ENCODE assay signal across 38 cellular contexts in the genomic region with DNA sequence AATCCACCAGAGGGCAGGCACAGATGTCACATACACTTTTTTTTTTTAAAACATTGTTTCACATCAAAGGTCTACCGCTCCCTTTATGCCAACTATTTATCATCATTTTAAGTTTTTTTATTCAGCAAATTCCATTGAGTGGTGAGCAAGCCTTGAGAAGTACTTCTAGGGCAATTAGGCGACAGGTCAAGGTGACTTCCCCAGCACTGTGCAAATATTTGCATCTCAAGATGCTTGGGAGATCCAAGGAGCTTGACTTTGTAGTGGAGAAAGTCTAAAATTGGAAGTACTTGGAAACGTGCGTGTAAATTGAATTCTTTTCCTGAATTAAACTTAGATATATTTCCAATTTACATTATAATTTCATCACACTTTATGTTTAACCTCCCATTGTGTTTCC.
"Had no signal": no experiment of that assay in that cellular context is flagged by ENCODE, and none has a peak within 500 bp of the region (broad histone marks: within the 10 kb centered on the region; RNA-seq: fewer than 3 reads in every experiment).

No MANE protein-coding gene starts in this region.

- DNase-seq: activated effector memory CD4-positive, alpha-beta T cell treated with anti-CD3 and anti-CD28 coated beads, Interleukin-2, amount 50 U/mL, for 16 hours; activated effector memory CD4-positive, alpha-beta T cell treated with Interleukin-2 at 50 U/mL for 16 hours; activated gamma-delta T cell; activated gamma-delta T cell treated with Interleukin-2 at 50 U/mL for 16 hours; activated naive CD4-positive, alpha-beta T cell; activated naive CD4-positive, alpha-beta T cell treated with anti-CD3 and anti-CD28 coated beads for 36 hours; activated naive CD4-positive, alpha-beta T cell treated with anti-CD3 and anti-CD28 coated beads, Interleukin-2, amount 10 ng/mL, durations not matched to agents 7 days and 5 days; activated naive CD4-positive, alpha-beta T cell treated with anti-CD3 and anti-CD28 coated beads, Interleukin-2, amount 50 U/mL, for 16 hours; activated naive CD4-positive, alpha-beta T cell treated with Interleukin-2 at 50 U/mL for 16 hours; activated naive CD8-positive, alpha-beta T cell treated with anti-CD3 and anti-CD28 coated beads for 36 hours; activated naive CD8-positive, alpha-beta T cell treated with anti-CD3 and anti-CD28 coated beads, Interleukin-2, amount 10 ng/mL, durations not matched to agents 7 days and 5 days; activated naive CD8-positive, alpha-beta T cell treated with anti-CD3 and anti-CD28 coated beads, Interleukin-2, amount 50 U/mL, for 24 hours; activated T-cell treated with anti-CD3 and anti-CD28 coated beads, Interleukin-2, amount 50 U/mL, for 1 hour; activated T-cell treated with anti-CD3 and anti-CD28 coated beads, Interleukin-2, amount 50 U/mL, for 24 hours; activated T-cell treated with anti-CD3 and anti-CD28 coated beads, Interleukin-2, amount 50 U/mL, for 4 hours; activated T-cell treated with anti-CD3 and anti-CD28 coated beads, Interleukin-2, amount 50 U/mL, for 48 hours; activated T-cell treated with anti-CD3 and anti-CD28 coated beads, Interleukin-2, amount 50 U/mL, for 72 hours; adrenal gland; amniotic stem cell; amygdala; anterior cingulate cortex; aorta; body of pancreas; brain microvascular endothelial cell; caudate nucleus; central memory CD4-positive, alpha-beta T cell; cerebellar nuclear complex had no signal

- ATAC-seq: activated naive CD4-positive, alpha-beta T cell treated with anti-CD3 and anti-CD28 coated beads, Interleukin-2, amount 50 U/mL, for 72 hours; activated naive CD8-positive, alpha-beta T cell treated with anti-CD3 and anti-CD28 coated beads, Interleukin-2, amount 50 U/mL, for 24 hours; activated T-cell treated with anti-CD3 and anti-CD28 coated beads, Interleukin-2, amount 50 U/mL, for 4 hours; activated T-cell treated with anti-CD3 and anti-CD28 coated beads, Interleukin-2, amount 50 U/mL, for 72 hours; activated T-helper 17 cell treated with anti-CD3 and anti-CD28 coated beads, Interleukin-2, amount 50 U/mL, for 72 hours; body of pancreas had no signal

- H3K27ac Mint-ChIP-seq: activated naive CD4-positive, alpha-beta T cell treated with anti-CD3 and anti-CD28 coated beads for 36 hours; activated naive CD4-positive, alpha-beta T cell treated with anti-CD3 and anti-CD28 coated beads, Interleukin-2, amount 10 ng/mL, durations not matched to agents 7 days and 5 days; activated naive CD4-positive, alpha-beta T cell treated with anti-CD3 and anti-CD28 coated beads, Interleukin-2, amount 50 U/mL, for 24 hours; activated naive CD4-positive, alpha-beta T cell treated with anti-CD3 and anti-CD28 coated beads, Interleukin-2, amount 50 U/mL, for 72 hours; activated naive CD8-positive, alpha-beta T cell; activated naive CD8-positive, alpha-beta T cell treated with anti-CD3 and anti-CD28 coated beads for 36 hours; activated naive CD8-positive, alpha-beta T cell treated with anti-CD3 and anti-CD28 coated beads, Interleukin-2, amount 10 ng/mL, durations not matched to agents 7 days and 5 days; activated naive CD8-positive, alpha-beta T cell treated with anti-CD3 and anti-CD28 coated beads, Interleukin-2, amount 50 U/mL, for 24 hours; activated T-cell treated with anti-CD3 and anti-CD28 coated beads, Interleukin-2, amount 50 U/mL, for 24 hours; activated T-cell treated with anti-CD3 and anti-CD28 coated beads, Interleukin-2, amount 50 U/mL, for 72 hours; activated T-helper 1 cell treated with anti-CD3 and anti-CD28 coated beads, Interleukin-12 subunit alpha, Interleukin-12 subunit beta, Interleukin-2, Interleukin-4 antibody, amounts not matched to agents 30 ng/mL and 10 ng/mL and 1 ng/mL, durations not matched to agents 14 hours and 24 hours and 36 hours; activated T-helper 17 cell treated with anti-CD3 and anti-CD28 coated beads, Interleukin-2, amount 50 U/mL, for 72 hours; activated T-helper 2 cell treated with anti-CD3 and anti-CD28 coated beads, Interferon-gamma antibody, Interleukin-2, Interleukin-4, amounts not matched to agents 10 μg/mL and 5 μg/mL and 100 μg/mL, durations not matched to agents 14 hours and 24 hours and 36 hours had no signal

- H3K9me3 ChIP-seq: adrenal gland, ascending aorta, body of pancreas, breast epithelium had no signal

- H3K9me3 Mint-ChIP-seq: activated naive CD4-positive, alpha-beta T cell treated with anti-CD3 and anti-CD28 coated beads, Interleukin-2, amount 10 ng/mL, durations not matched to agents 7 days and 5 days; activated naive CD4-positive, alpha-beta T cell treated with anti-CD3 and anti-CD28 coated beads, Interleukin-2, amount 50 U/mL, for 24 hours; activated naive CD8-positive, alpha-beta T cell treated with anti-CD3 and anti-CD28 coated beads for 36 hours; activated naive CD8-positive, alpha-beta T cell treated with anti-CD3 and anti-CD28 coated beads, Interleukin-2, amount 10 ng/mL, durations not matched to agents 7 days and 5 days; activated naive CD8-positive, alpha-beta T cell treated with anti-CD3 and anti-CD28 coated beads, Interleukin-2, amount 50 U/mL, for 24 hours; activated T-cell treated with anti-CD3 and anti-CD28 coated beads, Interleukin-2, amount 50 U/mL, for 72 hours; activated T-helper 1 cell treated with anti-CD3 and anti-CD28 coated beads, Interleukin-12 subunit alpha, Interleukin-12 subunit beta, Interleukin-2, Interleukin-4 antibody, amounts not matched to agents 30 ng/mL and 10 ng/mL and 1 ng/mL, durations not matched to agents 14 hours and 24 hours and 36 hours; activated T-helper 2 cell treated with anti-CD3 and anti-CD28 coated beads, Interferon-gamma antibody, Interleukin-2, Interleukin-4, amounts not matched to agents 10 μg/mL and 5 μg/mL and 100 μg/mL, durations not matched to agents 14 hours and 24 hours and 36 hours; central memory CD8-positive, alpha-beta T cell had no signal

- H3K4me1 ChIP-seq: body of pancreas, breast epithelium had no signal

- H3K4me3 Mint-ChIP-seq: activated naive CD4-positive, alpha-beta T cell treated with anti-CD3 and anti-CD28 coated beads for 36 hours; activated naive CD4-positive, alpha-beta T cell treated with anti-CD3 and anti-CD28 coated beads, Interleukin-2, amount 10 ng/mL, durations not matched to agents 7 days and 5 days; activated naive CD4-positive, alpha-beta T cell treated with anti-CD3 and anti-CD28 coated beads, Interleukin-2, amount 50 U/mL, for 24 hours; activated naive CD8-positive, alpha-beta T cell; activated naive CD8-positive, alpha-beta T cell treated with anti-CD3 and anti-CD28 coated beads for 36 hours; activated naive CD8-positive, alpha-beta T cell treated with anti-CD3 and anti-CD28 coated beads, Interleukin-2, amount 10 ng/mL, durations not matched to agents 7 days and 5 days; activated naive CD8-positive, alpha-beta T cell treated with anti-CD3 and anti-CD28 coated beads, Interleukin-2, amount 50 U/mL, for 24 hours; activated T-cell treated with anti-CD3 and anti-CD28 coated beads, Interleukin-2, amount 50 U/mL, for 24 hours; activated T-cell treated with anti-CD3 and anti-CD28 coated beads, Interleukin-2, amount 50 U/mL, for 4 hours; activated T-cell treated with anti-CD3 and anti-CD28 coated beads, Interleukin-2, amount 50 U/mL, for 72 hours; activated T-helper 1 cell treated with anti-CD3 and anti-CD28 coated beads, Interleukin-12 subunit alpha, Interleukin-12 subunit beta, Interleukin-2, Interleukin-4 antibody, amounts not matched to agents 30 ng/mL and 10 ng/mL and 1 ng/mL, durations not matched to agents 14 hours and 24 hours and 36 hours; activated T-helper 17 cell treated with anti-CD3 and anti-CD28 coated beads, Interleukin-2, amount 50 U/mL, for 72 hours; brain; central memory CD8-positive, alpha-beta T cell had no signal

- H3K27ac ChIP-seq: adrenal gland, ascending aorta, body of pancreas, brain microvascular endothelial cell, breast epithelium, cardiac muscle cell had no signal

- H3K36me3 Mint-ChIP-seq: activated naive CD4-positive, alpha-beta T cell treated with anti-CD3 and anti-CD28 coated beads, Interleukin-2, amount 10 ng/mL, durations not matched to agents 7 days and 5 days; activated naive CD4-positive, alpha-beta T cell treated with anti-CD3 and anti-CD28 coated beads, Interleukin-2, amount 50 U/mL, for 24 hours; activated naive CD8-positive, alpha-beta T cell; activated naive CD8-positive, alpha-beta T cell treated with anti-CD3 and anti-CD28 coated beads for 36 hours; activated naive CD8-positive, alpha-beta T cell treated with anti-CD3 and anti-CD28 coated beads, Interleukin-2, amount 10 ng/mL, durations not matched to agents 7 days and 5 days; brain had no signal

- H3K4me1 Mint-ChIP-seq: activated naive CD4-positive, alpha-beta T cell treated with anti-CD3 and anti-CD28 coated beads, Interleukin-2, amount 10 ng/mL, durations not matched to agents 7 days and 5 days; activated naive CD4-positive, alpha-beta T cell treated with anti-CD3 and anti-CD28 coated beads, Interleukin-2, amount 50 U/mL, for 24 hours; activated naive CD8-positive, alpha-beta T cell treated with anti-CD3 and anti-CD28 coated beads for 36 hours; activated naive CD8-positive, alpha-beta T cell treated with anti-CD3 and anti-CD28 coated beads, Interleukin-2, amount 10 ng/mL, durations not matched to agents 7 days and 5 days; activated naive CD8-positive, alpha-beta T cell treated with anti-CD3 and anti-CD28 coated beads, Interleukin-2, amount 50 U/mL, for 24 hours; activated T-helper 17 cell treated with anti-CD3 and anti-CD28 coated beads, Interleukin-2, amount 50 U/mL, for 72 hours; central memory CD8-positive, alpha-beta T cell had no signal

- H3K4me3 ChIP-seq: adrenal gland, ascending aorta, body of pancreas, breast epithelium, cardiac muscle cell had no signal

- H3K36me3 ChIP-seq: adrenal gland, ascending aorta, brain microvascular endothelial cell, breast epithelium, cardiac muscle cell had no signal

- H3K27me3 ChIP-seq: adrenal gland, ascending aorta, body of pancreas, brain microvascular endothelial cell, breast epithelium, cardiac muscle cell had no signal

- H3K27me3 Mint-ChIP-seq: activated naive CD4-positive, alpha-beta T cell treated with anti-CD3 and anti-CD28 coated beads, Interleukin-2, amount 10 ng/mL, durations not matched to agents 7 days and 5 days; activated naive CD8-positive, alpha-beta T cell treated with anti-CD3 and anti-CD28 coated beads for 36 hours had no signal
